8 cellular contexts compared by ENCODE assay signal in the genomic region with DNA sequence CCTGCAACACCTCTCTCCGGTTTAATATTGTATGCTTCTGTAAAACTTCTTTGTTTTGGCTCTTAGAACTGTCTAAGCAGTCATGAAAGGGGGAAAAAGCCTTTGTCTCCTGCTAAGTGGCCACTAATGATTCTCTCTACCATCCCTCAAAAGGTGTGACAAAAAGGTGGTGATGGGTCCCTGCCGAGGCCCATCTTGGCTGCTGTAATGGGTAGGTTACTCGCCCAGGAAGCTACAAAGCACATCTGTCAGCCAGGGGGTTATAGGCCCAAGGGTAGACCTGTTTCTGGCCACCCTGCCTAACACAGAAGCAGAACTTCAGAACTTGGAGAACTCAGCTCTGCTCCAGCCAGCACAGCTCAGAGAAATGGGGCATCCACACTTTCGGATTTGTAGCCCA. TPM values are rescaled to one million over a fixed set of nuclear protein-coding genes. Genes with fewer than 3 reads are reported as not detected.
DNase-seq lines count a peak whose midpoint lies in the region; FAIRE-seq and TF ChIP-seq lines count a peak whose summit lies in the region.

No MANE protein-coding gene starts in this region.

- peak overlapping the region; percentile 5 to 88 for H3K9ac ChIP-seq in kidney (ENCODE audit: low read length in 2 of 2)
- H3K9ac ChIP-seq in stomach smooth muscle (ENCODE audit: low read length in 2 of 2): peak overlapping the region; percentile 73 to 86

- H3K27me3 Mint-ChIP-seq in T-helper 2 cell treated with Interferon-gamma antibody and Interleukin-4, amounts not matched to agents 5 μg/mL and 100 μg/mL, for 36 hours (ENCODE audit: low read depth): peaks cover 15% of the 10 kb centered on the region

- no peaks in the 10 kb centered on the region for H3K27me3 ChIP-seq in adrenal gland
- no peaks in the 10 kb centered on the region for H3K27me3 ChIP-seq in stomach smooth muscle (ENCODE audit: control insufficient read depth in 1 of 2, insufficient read depth in 2 of 2, low read length in 2 of 2)

- H3K36me3 Mint-ChIP-seq in T-helper 2 cell treated with Interferon-gamma antibody and Interleukin-4, amounts not matched to agents 5 μg/mL and 100 μg/mL, for 36 hours (ENCODE audit: low read depth): no peaks in the 10 kb centered on the region

- H3K9me3 ChIP-seq in adrenal gland (replicated peaks in 1 of 3): no peaks in the 10 kb centered on the region
- no peaks in the 10 kb centered on the region for H3K9me3 ChIP-seq in kidney (ENCODE audit: control insufficient read depth in 1 of 2, low read length in 2 of 2)
- no peaks in the 10 kb centered on the region for H3K9me3 ChIP-seq in stomach smooth muscle (ENCODE audit: control insufficient read depth in 2 of 2, low read length in 2 of 2)

- peaks cover 1 to 24% of the 10 kb centered on the region in 2 donors for H3K4me1 ChIP-seq in adrenal gland (replicated peaks in 1 of 2)
- H3K4me1 ChIP-seq in kidney (ENCODE audit: control insufficient read depth in 1 of 2, insufficient read depth in 1 of 2, low read depth in 1 of 2, low read length in 2 of 2): peaks cover 8 to 11% of the 10 kb centered on the region in 2 donors
- peaks cover 29% of the 10 kb centered on the region for H3K4me1 ChIP-seq in stomach smooth muscle (ENCODE audit: control insufficient read depth, insufficient read depth, low read length)

- no peaks in the 10 kb centered on the region for H3K36me3 ChIP-seq in adrenal gland (replicated peaks in 1 of 2)
- H3K36me3 ChIP-seq in kidney (ENCODE audit: control insufficient read depth in 1 of 2, insufficient read depth in 2 of 2, low read length in 2 of 2): no peaks in the 10 kb centered on the region
- no peaks in the 10 kb centered on the region for H3K36me3 ChIP-seq in stomach smooth muscle (ENCODE audit: control insufficient read depth in 2 of 2, insufficient read depth in 2 of 2, low read length in 2 of 2)

- H3K27ac ChIP-seq in adrenal gland (peak overlapping the region in 3 of 5 donors; percentile 73 to 91 (median 80)), kidney (ENCODE audit: low read depth in 2 of 2, low read length in 2 of 2) (peak overlapping the region in 1 of 2 donors; percentile 20), stomach smooth muscle (ENCODE audit: low read length) (peak overlapping the region; percentile 76)

- WGBS in adrenal gland, 4 donors: 58 to 69% (median 60%) methylated on average over 4 of the region's 4 CpGs

- no peak overlapping the region for H3K27ac Mint-ChIP-seq in T-helper 2 cell treated with Interferon-gamma antibody and Interleukin-4, amounts not matched to agents 5 μg/mL and 100 μg/mL, for 36 hours

- no peak for FAIRE-seq in kidney (lab: Jason Lieb, UNC)

- H3K4me3 ChIP-seq in adrenal gland (peak overlapping the region in 1 of 4 donors; percentile 95), kidney (ENCODE audit: low read length in 2 of 2) (peak overlapping the region; percentile 79 to 83), stomach smooth muscle (ENCODE audit: low read length in 2 of 2) (peak overlapping the region; percentile 65 to 90)

- no peak for DNase-seq in T-helper 2 cell treated with Interferon-gamma antibody and Interleukin-4, amounts not matched to agents 5 μg/mL and 100 μg/mL, for 36 hours (ENCODE audit: low spot score)
- DNase-seq in T-helper 2 cell: no peak
- no peak for DNase-seq in adrenal gland
- no peak for DNase-seq in kidney
- DNase-seq in NCI-H2171 (lab: John Stamatoyannopoulos, UW): no peak
- DNase-seq in DMS79 (lab: John Stamatoyannopoulos, UW): no peak
- DNase-seq in NCI-H446 treated with DMSO at 0.1 percent for 48 hours (lab: John Stamatoyannopoulos, UW): no peak

- TF ChIP-seq POLR2A in adrenal gland (IDR thresholded peaks at IDR 0.05): no peak

- intact Hi-C loops in adrenal gland (cut with DNase I): no loop called here
- intact Hi-C loops in kidney (cut with DNase I): no loop called here

- H3K4me1 Mint-ChIP-seq in T-helper 2 cell treated with Interferon-gamma antibody and Interleukin-4, amounts not matched to agents 5 μg/mL and 100 μg/mL, for 36 hours (ENCODE audit: low read depth): peaks cover 41% of the 10 kb centered on the region

- peak overlapping the region; percentile 91 for H3K4me3 Mint-ChIP-seq in T-helper 2 cell treated with Interferon-gamma antibody and Interleukin-4, amounts not matched to agents 5 μg/mL and 100 μg/mL, for 36 hours

- no peaks in the 10 kb centered on the region for H3K9me3 Mint-ChIP-seq in T-helper 2 cell treated with Interferon-gamma antibody and Interleukin-4, amounts not matched to agents 5 μg/mL and 100 μg/mL, for 36 hours

- TF ChIP-seq CTCF in adrenal gland (IDR thresholded peaks at IDR 0.05): no peak
- TF ChIP-seq CTCF in kidney (IDR thresholded peaks at IDR 0.05; ENCODE audit: borderline replicate concordance, extremely low read depth, insufficient read depth): no peak

RNA-seq across cellular contexts. Expression of a gene that starts 1.6 kb away (rescaled TPM):
- total RNA-seq in adrenal gland (10 to 100 TPM in 7 of 8 donors, 1 to 10 TPM in 1; 7.6 to 26.9 (median 14.4) TPM), kidney (21.1 TPM)
- polyA plus RNA-seq in adrenal gland (10 to 100 TPM in 2 of 3 donors, 1 to 10 TPM in 1; 7.8 to 15.1 (median 14.7) TPM), kidney (ENCODE audit: insufficient read depth, low read depth, low replicate concordance) (8.7 TPM)

RNA-seq across cellular contexts. Expression of a gene that starts 1.9 kb away (rescaled TPM):
- total RNA-seq in adrenal gland (under 1 TPM in 1 of 8 donors, not detected in 7; 0.28 TPM), kidney (3.0 TPM)
- polyA plus RNA-seq in adrenal gland (1 to 10 TPM in 1 of 3 donors, under 1 TPM in 2; 0.07 to 1.4 (median 0.30) TPM), kidney (ENCODE audit: insufficient read depth, low read depth, low replicate concordance) (2.4 TPM)
